Comparison of ENCODE assay signal across 8 cellular contexts in the genomic region with DNA sequence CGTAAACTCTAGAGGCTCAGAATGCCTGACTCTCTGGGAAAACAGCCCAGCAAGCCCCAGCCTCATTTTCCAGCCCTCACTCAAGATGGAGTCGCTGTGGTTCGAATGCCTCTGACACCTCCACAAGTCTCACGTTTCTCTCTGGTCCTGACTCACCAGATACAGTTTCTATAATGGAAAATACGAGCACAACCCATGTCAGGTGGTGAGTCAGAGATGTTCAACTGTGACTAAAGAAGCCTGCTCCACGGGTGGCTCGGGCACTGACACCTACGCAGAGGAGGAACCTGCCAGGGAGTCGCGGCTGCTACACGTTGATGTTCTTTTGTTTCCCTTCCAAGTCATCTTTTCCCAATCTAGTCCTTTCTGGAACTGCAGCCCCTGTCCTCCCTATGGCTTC.
DNase-seq lines count a peak whose midpoint lies in the region; ATAC-seq and TF ChIP-seq lines count a peak whose summit lies in the region.

No MANE protein-coding gene starts in this region.

- H3K4me1 ChIP-seq in lower lobe of right lung: no peaks in the 10 kb centered on the region

- in situ Hi-C loops in astrocyte of the spinal cord (cut with HindIII; ENCODE audit: low sequenced_read_pairs): loop anchor here (25.0 kb wide), 1 partner anchor 227 kb away; no protein-coding TSS in a partner anchor

- peak overlapping the region; percentile 67 for H3K27ac Mint-ChIP-seq in T-helper 17 cell

- no peaks in the 10 kb centered on the region for H3K36me3 Mint-ChIP-seq in T-helper 17 cell (ENCODE audit: low read depth)

- TF ChIP-seq CTCF in astrocyte of the spinal cord (IDR thresholded peaks at IDR 0.05; ENCODE audit: low read depth, low read length) (no peak), lower lobe of right lung (IDR thresholded peaks at IDR 0.05) (no peak), GM10266 (IDR thresholded peaks at IDR 0.05; ENCODE audit: control insufficient read depth, insufficient read depth, low read depth, missing control alignments) (no peak)

- peaks cover 42% of the 10 kb centered on the region for H3K27me3 Mint-ChIP-seq in T-helper 17 cell

- H3K4me1 Mint-ChIP-seq in T-helper 17 cell: peaks cover 12% of the 10 kb centered on the region

- no peaks in the 10 kb centered on the region for H3K9me3 ChIP-seq in T-helper 17 cell (ENCODE audit: control insufficient read depth, low read length, poor library complexity, severe bottlenecking)
- no peaks in the 10 kb centered on the region for H3K9me3 ChIP-seq in lower lobe of right lung

- no peaks in the 10 kb centered on the region for H3K27me3 ChIP-seq in lower lobe of right lung (ENCODE audit: low read depth)

- H3K27ac ChIP-seq in lower lobe of right lung: no peak overlapping the region

- H3K4me3 ChIP-seq in astrocyte of the spinal cord (ENCODE audit: low read depth, low read length) (no peak overlapping the region), lower lobe of right lung (no peak overlapping the region)

- DNase-seq in ELR (ENCODE audit: low read depth) (peak; percentile 91), T-helper 17 cell (no peak), astrocyte of the spinal cord (ENCODE audit: low read depth, low spot score) (peak; percentile 89), lower lobe of right lung (no peak), GM10266 (ENCODE audit: extremely low spot score) (no peak)
- peak; percentile 80 for DNase-seq in stimulated activated CD4-positive, alpha-beta T cell treated with anti-CD3 and anti-CD28 coated beads, Interleukin-15, amount 100 ng/mL, for 24 hours

- ATAC-seq in T-helper 17 cell (no peak), lower lobe of right lung (no peak), HG02981 (IDR thresholded peaks at IDR 0.05; ENCODE audit: unreplicated experiment) (no peak), HG02973 (IDR thresholded peaks at IDR 0.05; ENCODE audit: unreplicated experiment) (no peak)

- intact Hi-C loops in lower lobe of right lung (cut with DNase I): no loop called here

- no peaks in the 10 kb centered on the region for H3K36me3 ChIP-seq in lower lobe of right lung

- no peak overlapping the region for H3K4me3 Mint-ChIP-seq in T-helper 17 cell

Comparison
In these comparisons a context has a peak if more than half of its experiments do, and no peak if none do; other contexts are left out.
1. DNase-seq: peak in ELR (single experiment), astrocyte of the spinal cord (single experiment) and stimulated activated CD4-positive, alpha-beta T cell treated with anti-CD3 and anti-CD28 coated beads, Interleukin-15, amount 100 ng/mL, for 24 hours (single experiment); none in T-helper 17 cell (0 of 3), lower lobe of right lung (single experiment) and GM10266 (single experiment).